ENCODE assay signal across 9 cellular contexts in genomic region chr4:163344147-163345050, GRCh38. TPM values are rescaled to one million over a fixed set of nuclear protein-coding genes. Genes with fewer than 3 reads are reported as not detected.
A peak's percentile ranks its signal among the peaks of the same experiment; 100 is the strongest.
DNase-seq lines count a peak whose midpoint lies in the region; ATAC-seq and TF ChIP-seq lines count a peak whose summit lies in the region.
"Had no signal": no experiment of that assay in that cellular context is flagged by ENCODE, and none has a peak within 500 bp of the region (broad histone marks: within the 10 kb centered on the region; RNA-seq: fewer than 3 reads in every experiment).

No MANE protein-coding gene starts in this region.

- H3K27me3 Mint-ChIP-seq in chondrocyte (ENCODE audit: low read depth) (peaks cover 48% of the 10 kb centered on the region), natural killer cell (ENCODE audit: low read depth in 2 of 2) (peaks cover 23 to 36% of the 10 kb centered on the region in 2 donors)
- H3K27me3 Mint-ChIP-seq in activated T-helper 2 cell treated with anti-CD3 and anti-CD28 coated beads, Interferon-gamma antibody, Interleukin-2, Interleukin-4, amounts not matched to agents 10 μg/mL and 5 μg/mL and 100 μg/mL, durations not matched to agents 14 hours and 24 hours and 36 hours (ENCODE audit: low read depth), result peaks cover 42% of the 10 kb centered on the region
- peaks cover 11 to 24% of the 10 kb centered on the region in 2 donors for H3K27me3 Mint-ChIP-seq in effector memory CD8-positive, alpha-beta T cell

- H3K27me3 ChIP-seq in HUES48 (ENCODE audit: control insufficient read depth, insufficient read depth, low read length), result peaks cover 44% of the 10 kb centered on the region
- peaks cover 24 to 25% (median 24%) of the 10 kb centered on the region in 3 donors for H3K27me3 ChIP-seq in skeletal muscle tissue (ENCODE audit: control insufficient read depth in 3 of 3, insufficient read depth in 3 of 3, low read length in 3 of 3)

- no peak overlapping the region for H3K27ac Mint-ChIP-seq in chondrocyte (ENCODE audit: unreplicated experiment)
- no peak overlapping the region for H3K27ac Mint-ChIP-seq in activated T-helper 2 cell treated with anti-CD3 and anti-CD28 coated beads, Interferon-gamma antibody, Interleukin-2, Interleukin-4, amounts not matched to agents 10 μg/mL and 5 μg/mL and 100 μg/mL, durations not matched to agents 14 hours and 24 hours and 36 hours
- H3K27ac Mint-ChIP-seq in effector memory CD8-positive, alpha-beta T cell, result no peak overlapping the region
- H3K27ac Mint-ChIP-seq in natural killer cell, result no peak overlapping the region
- H3K27ac Mint-ChIP-seq: activated naive CD8-positive, alpha-beta T cell treated with anti-CD3 and anti-CD28 coated beads for 36 hours had no signal

- H3K27ac ChIP-seq in HUES48 (ENCODE audit: low read depth, low read length), result no peak overlapping the region
- no peak overlapping the region for H3K27ac ChIP-seq in skeletal muscle tissue (ENCODE audit: low read depth, low read length)

- H3K4me1 Mint-ChIP-seq in chondrocyte (ENCODE audit: low read depth) (peaks cover 7% of the 10 kb centered on the region), natural killer cell (no peaks in the 10 kb centered on the region)
- H3K4me1 Mint-ChIP-seq in activated T-helper 2 cell treated with anti-CD3 and anti-CD28 coated beads, Interferon-gamma antibody, Interleukin-2, Interleukin-4, amounts not matched to agents 10 μg/mL and 5 μg/mL and 100 μg/mL, durations not matched to agents 14 hours and 24 hours and 36 hours (ENCODE audit: low read depth), result no peaks in the 10 kb centered on the region
- no peaks in the 10 kb centered on the region for H3K4me1 Mint-ChIP-seq in effector memory CD8-positive, alpha-beta T cell (ENCODE audit: low read depth in 2 of 2)

- no peaks in the 10 kb centered on the region for H3K9me3 Mint-ChIP-seq in chondrocyte (ENCODE audit: low read depth)
- no peaks in the 10 kb centered on the region for H3K9me3 Mint-ChIP-seq in activated T-helper 2 cell treated with anti-CD3 and anti-CD28 coated beads, Interferon-gamma antibody, Interleukin-2, Interleukin-4, amounts not matched to agents 10 μg/mL and 5 μg/mL and 100 μg/mL, durations not matched to agents 14 hours and 24 hours and 36 hours
- no peaks in the 10 kb centered on the region for H3K9me3 Mint-ChIP-seq in effector memory CD8-positive, alpha-beta T cell
- no peaks in the 10 kb centered on the region for H3K9me3 Mint-ChIP-seq in natural killer cell
- H3K9me3 Mint-ChIP-seq: activated naive CD8-positive, alpha-beta T cell treated with anti-CD3 and anti-CD28 coated beads for 36 hours had no signal

- H3K36me3 ChIP-seq in HUES48 (ENCODE audit: control insufficient read depth, insufficient read depth, low read length) (no peaks in the 10 kb centered on the region), skeletal muscle tissue (ENCODE audit: control insufficient read depth in 3 of 3, insufficient read depth in 3 of 3, low read length in 3 of 3) (no peaks in the 10 kb centered on the region)

- H3K9me3 ChIP-seq in HUES48 (ENCODE audit: control insufficient read depth, insufficient read depth, low read length), result no peaks in the 10 kb centered on the region
- H3K9me3 ChIP-seq in skeletal muscle tissue (ENCODE audit: control insufficient read depth in 3 of 3, low read length in 3 of 3), result no peaks in the 10 kb centered on the region

- H3K36me3 Mint-ChIP-seq in chondrocyte (ENCODE audit: low read depth) (peaks cover 1% of the 10 kb centered on the region), natural killer cell (no peaks in the 10 kb centered on the region)
- no peaks in the 10 kb centered on the region for H3K36me3 Mint-ChIP-seq in activated T-helper 2 cell treated with anti-CD3 and anti-CD28 coated beads, Interferon-gamma antibody, Interleukin-2, Interleukin-4, amounts not matched to agents 10 μg/mL and 5 μg/mL and 100 μg/mL, durations not matched to agents 14 hours and 24 hours and 36 hours (ENCODE audit: low read depth)
- H3K36me3 Mint-ChIP-seq in effector memory CD8-positive, alpha-beta T cell (ENCODE audit: insufficient read depth), result no peaks in the 10 kb centered on the region
- H3K36me3 Mint-ChIP-seq: activated naive CD8-positive, alpha-beta T cell treated with anti-CD3 and anti-CD28 coated beads for 36 hours had no signal

- H3K4me1 ChIP-seq in HUES48 (ENCODE audit: control insufficient read depth, insufficient read depth, low read length), result peaks cover 5% of the 10 kb centered on the region; the same call in 1 of the 2 replicates
- peaks cover 2 to 7% (median 2%) of the 10 kb centered on the region in 3 donors for H3K4me1 ChIP-seq in skeletal muscle tissue (ENCODE audit: control insufficient read depth in 3 of 3, insufficient read depth in 3 of 3, low read length in 3 of 3)

- peak overlapping the region; percentile 89 for H3K4me3 ChIP-seq in HUES48 (ENCODE audit: low read depth, low read length)
- peak overlapping the region; percentile 9 to 64 (median 49) for H3K4me3 ChIP-seq in skeletal muscle tissue (ENCODE audit: low read length in 3 of 3)

- H3K9ac ChIP-seq in HUES48 (ENCODE audit: low read depth, low read length) (0 out of 2 replicates have a peak overlapping the region, but pooled peaks have one; percentile 48), skeletal muscle tissue (ENCODE audit: low read depth in 1 of 3, low read length in 3 of 3) (peak overlapping the region in 2 of 3 donors; percentile 29 to 61)

- intact Hi-C loops in left colon (cut with DNase I, micrococcal nuclease) (no loop called here), natural killer cell (cut with micrococcal nuclease) (no loop called here)
- intact Hi-C loops in activated T-helper 2 cell treated with anti-CD3 and anti-CD28 coated beads, Interferon-gamma antibody, Interleukin-2, Interleukin-4, amounts not matched to agents 10 μg/mL and 5 μg/mL and 100 μg/mL, durations not matched to agents 14 hours and 24 hours and 36 hours (cut with micrococcal nuclease), result no loop called here

- H3K4me3 Mint-ChIP-seq in chondrocyte (ENCODE audit: unreplicated experiment) (peak overlapping the region; percentile 46), natural killer cell (no peak overlapping the region)
- no peak overlapping the region for H3K4me3 Mint-ChIP-seq in activated T-helper 2 cell treated with anti-CD3 and anti-CD28 coated beads, Interferon-gamma antibody, Interleukin-2, Interleukin-4, amounts not matched to agents 10 μg/mL and 5 μg/mL and 100 μg/mL, durations not matched to agents 14 hours and 24 hours and 36 hours (ENCODE audit: low read depth)
- no peak overlapping the region for H3K4me3 Mint-ChIP-seq in effector memory CD8-positive, alpha-beta T cell
- H3K4me3 Mint-ChIP-seq: activated naive CD8-positive, alpha-beta T cell treated with anti-CD3 and anti-CD28 coated beads for 36 hours had no signal

- DNase-seq in chondrocyte (ENCODE audit: low spot score), result peak; percentile 82
- DNase-seq in left colon, result peak in 1 of 2 donors; percentile 8
- no peak for DNase-seq in activated T-helper 2 cell treated with anti-CD3 and anti-CD28 coated beads, Interferon-gamma antibody, Interleukin-2, Interleukin-4, amounts not matched to agents 10 μg/mL and 5 μg/mL and 100 μg/mL, durations not matched to agents 14 hours and 24 hours and 36 hours (ENCODE audit: low spot score)
- DNase-seq in effector memory CD8-positive, alpha-beta T cell, result no peak
- DNase-seq in natural killer cell, result no peak
- DNase-seq: activated naive CD8-positive, alpha-beta T cell treated with anti-CD3 and anti-CD28 coated beads for 36 hours had no signal

- TF ChIP-seq CTCF in chondrocyte (IDR thresholded peaks at IDR 0.05) (no peak), natural killer cell (IDR thresholded peaks at IDR 0.05) (no peak)

- ATAC-seq in left colon (peak; percentile 58), natural killer cell (no peak), GM19463 (IDR thresholded peaks at IDR 0.05; ENCODE audit: unreplicated experiment) (no peak)
- no peak for ATAC-seq in effector memory CD8-positive, alpha-beta T cell (replicated peaks)

RNA-seq across cellular contexts. Expression of gene NPY5R, which starts 0.7 kb away (rescaled TPM):
- not detected in 3 replicates for total RNA-seq in chondrocyte
- total RNA-seq in left colon, result under 1 TPM; 0.55 to 0.70 TPM
- not detected for total RNA-seq in skeletal muscle tissue
- not detected in 2 replicates for total RNA-seq in activated T-helper 2 cell treated with anti-CD3 and anti-CD28 coated beads, Interferon-gamma antibody, Interleukin-2, Interleukin-4, amounts not matched to agents 10 μg/mL and 5 μg/mL and 100 μg/mL, durations not matched to agents 14 hours and 24 hours and 36 hours
- not detected for total RNA-seq in natural killer cell
- total RNA-seq: activated naive CD8-positive, alpha-beta T cell treated with anti-CD3 and anti-CD28 coated beads for 36 hours had no signal

RNA-seq across cellular contexts. Expression of gene NPY1R, which starts 12.0 kb away (rescaled TPM):
- total RNA-seq in chondrocyte, result 0.22 TPM in 2 of 3 replicates, not detected in the other
- total RNA-seq in left colon, result 1 to 10 TPM; 4.9 to 6.6 TPM
- total RNA-seq in skeletal muscle tissue, result 9.9 TPM
- not detected in 2 replicates for total RNA-seq in activated T-helper 2 cell treated with anti-CD3 and anti-CD28 coated beads, Interferon-gamma antibody, Interleukin-2, Interleukin-4, amounts not matched to agents 10 μg/mL and 5 μg/mL and 100 μg/mL, durations not matched to agents 14 hours and 24 hours and 36 hours
- total RNA-seq in natural killer cell, result not detected
- total RNA-seq: activated naive CD8-positive, alpha-beta T cell treated with anti-CD3 and anti-CD28 coated beads for 36 hours had no signal
